23 cellular contexts compared by ENCODE assay signal in the genomic region with DNA sequence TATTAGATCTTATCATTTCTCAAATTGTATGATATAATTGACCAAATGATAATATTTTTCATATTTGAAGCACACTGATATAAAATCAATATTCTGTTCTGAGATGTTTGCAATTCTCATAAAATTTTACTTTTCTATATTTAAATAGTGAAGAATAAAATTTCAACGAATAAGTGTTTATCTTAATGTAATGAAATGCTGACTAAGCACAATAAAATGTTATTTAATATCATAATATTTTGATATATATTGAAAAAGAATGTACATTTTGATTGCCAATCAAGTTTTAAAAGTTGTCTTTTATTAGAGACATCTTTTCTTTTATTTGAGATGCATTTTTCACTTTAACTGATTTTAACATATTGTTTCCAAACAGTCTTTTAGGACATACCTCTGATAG.
DNase-seq lines count a peak whose midpoint lies in the region; ATAC-seq, FAIRE-seq and TF ChIP-seq lines count a peak whose summit lies in the region.
"Had no signal": no experiment of that assay in that cellular context is flagged by ENCODE, and none has a peak within 500 bp of the region (broad histone marks: within the 10 kb centered on the region; RNA-seq: fewer than 3 reads in every experiment).

No MANE protein-coding gene starts in this region.

- no peak overlapping the region for H3K56ac ChIP-seq in IMR-90 (ENCODE audit: extremely low read depth, insufficient read depth, low read length)

- no peak for TF ChIP-seq RAD21 in IMR-90 (IDR thresholded peaks at IDR 0.05; ENCODE audit: low read length)

- no peak overlapping the region for H3K18ac ChIP-seq in IMR-90 (ENCODE audit: low read depth, low read length)

- no peaks in the 10 kb centered on the region for H3K27me3 Mint-ChIP-seq in activated CD4-positive, alpha-beta T cell treated with anti-CD3 and anti-CD28 coated beads, Interleukin-2, amount 10 ng/mL, durations not matched to agents 24 days and 14 days
- no peaks in the 10 kb centered on the region for H3K27me3 Mint-ChIP-seq in naive thymus-derived CD4-positive, alpha-beta T cell
- H3K27me3 Mint-ChIP-seq in activated T-helper 2 cell treated with anti-CD3 and anti-CD28 coated beads, Interferon-gamma antibody, Interleukin-2, Interleukin-4, amounts not matched to agents 10 μg/mL and 5 μg/mL and 100 μg/mL, durations not matched to agents 14 hours and 24 hours and 36 hours (ENCODE audit: low read depth): no peaks in the 10 kb centered on the region
- H3K27me3 Mint-ChIP-seq: CD4-positive, CD25-positive, alpha-beta regulatory T cell; CD8-positive, alpha-beta memory T cell had no signal

- H3K14ac ChIP-seq in IMR-90 (replicated peaks; ENCODE audit: low read depth, low read length): no peak overlapping the region

- no peaks in the 10 kb centered on the region for H3K36me3 Mint-ChIP-seq in activated CD4-positive, alpha-beta T cell treated with anti-CD3 and anti-CD28 coated beads, Interleukin-2, amount 10 ng/mL, durations not matched to agents 24 days and 14 days (ENCODE audit: low read depth)
- H3K36me3 Mint-ChIP-seq in naive thymus-derived CD4-positive, alpha-beta T cell: no peaks in the 10 kb centered on the region
- no peaks in the 10 kb centered on the region for H3K36me3 Mint-ChIP-seq in activated T-helper 2 cell treated with anti-CD3 and anti-CD28 coated beads, Interferon-gamma antibody, Interleukin-2, Interleukin-4, amounts not matched to agents 10 μg/mL and 5 μg/mL and 100 μg/mL, durations not matched to agents 14 hours and 24 hours and 36 hours (ENCODE audit: low read depth)
- H3K36me3 Mint-ChIP-seq: CD4-positive, CD25-positive, alpha-beta regulatory T cell; CD8-positive, alpha-beta memory T cell had no signal

- no peak overlapping the region for H3K4ac ChIP-seq in IMR-90 (ENCODE audit: low read depth, low read length)

- H2BK20ac ChIP-seq in IMR-90 (ENCODE audit: low read depth, low read length): no peak overlapping the region

- H2AK9ac ChIP-seq in IMR-90 (replicated peaks; ENCODE audit: low read depth, low read length, poor library complexity): no peak overlapping the region

- no peaks in the 10 kb centered on the region for H3K4me1 Mint-ChIP-seq in activated CD4-positive, alpha-beta T cell treated with anti-CD3 and anti-CD28 coated beads, Interleukin-2, amount 10 ng/mL, durations not matched to agents 24 days and 14 days
- no peaks in the 10 kb centered on the region for H3K4me1 Mint-ChIP-seq in naive thymus-derived CD4-positive, alpha-beta T cell
- H3K4me1 Mint-ChIP-seq in activated T-helper 2 cell treated with anti-CD3 and anti-CD28 coated beads, Interferon-gamma antibody, Interleukin-2, Interleukin-4, amounts not matched to agents 10 μg/mL and 5 μg/mL and 100 μg/mL, durations not matched to agents 14 hours and 24 hours and 36 hours (ENCODE audit: low read depth): no peaks in the 10 kb centered on the region
- H3K4me1 Mint-ChIP-seq: CD4-positive, CD25-positive, alpha-beta regulatory T cell; CD8-positive, alpha-beta memory T cell had no signal

- POLR2A ChIA-PET in IMR-90 (lab: Charles Lee; ENCODE audit: unreplicated experiment): no interaction called here
- POLR2A ChIA-PET in naive thymus-derived CD4-positive, alpha-beta T cell (lab: Charles Lee): no interaction called here

- no peak overlapping the region for H2AFZ ChIP-seq in IMR-90 (replicated peaks; ENCODE audit: low read length, poor library complexity)
- H2AFZ ChIP-seq: GM23248 had no signal

- H3K36me3 ChIP-seq in IMR-90 (ENCODE audit: control insufficient read depth, insufficient read depth, low read length) (no peaks in the 10 kb centered on the region), pancreas (no peaks in the 10 kb centered on the region)
- H3K36me3 ChIP-seq in naive thymus-derived CD4-positive, alpha-beta T cell (ENCODE audit: control insufficient read depth in 2 of 3, insufficient read depth in 3 of 3, low read length in 3 of 3): no peaks in the 10 kb centered on the region
- H3K36me3 ChIP-seq: BE2C had no signal

- dilution Hi-C loops in IMR-90 (cut with HindIII; ENCODE audit: low sequenced_read_pairs, unreplicated experiment): no loop called here

- H3K27ac ChIP-seq in IMR-90 (ENCODE audit: insufficient read depth, low read length) (no peak overlapping the region), pancreas (no peak overlapping the region)
- no peak overlapping the region for H3K27ac ChIP-seq in naive thymus-derived CD4-positive, alpha-beta T cell (ENCODE audit: low read depth, low read length)
- H3K27ac ChIP-seq: GM23248 had no signal

- H2BK5ac ChIP-seq in IMR-90 (ENCODE audit: low read depth, low read length, poor library complexity, severe bottlenecking): no peak overlapping the region

- no CpG with 5 or more reads among the region's 1 CpG for WGBS in IMR-90 (ENCODE audit: extremely low coverage in 2 of 2, insufficient read length in 1 of 2), 2 experiments
- WGBS in pancreas, 2 donors: 34 to 47% methylated on average over 1 of the region's 1 CpG

- H3K4me3 ChIP-seq in IMR-90 (ENCODE audit: insufficient read depth, low read depth, low read length) (no peak overlapping the region), pancreas (no peak overlapping the region)
- H3K4me3 ChIP-seq in naive thymus-derived CD4-positive, alpha-beta T cell (ENCODE audit: low read length): no peak overlapping the region
- H3K4me3 ChIP-seq: GM23248 had no signal

- H4K8ac ChIP-seq in IMR-90 (ENCODE audit: low read depth in 2 of 2, low read length in 2 of 2): no peak overlapping the region

- no peak for TF ChIP-seq CTCF in IMR-90 (conservative IDR thresholded peaks at IDR 0.05; ENCODE audit: low read depth, low read length)
- no peak for TF ChIP-seq CTCF in pancreas (IDR thresholded peaks at IDR 0.05)

- H3K9ac ChIP-seq in IMR-90 (ENCODE audit: low read depth, low read length): no peak overlapping the region
- H3K9ac ChIP-seq: GM23248 had no signal

- H2AK5ac ChIP-seq in IMR-90 (ENCODE audit: low read depth, low read length): no peak overlapping the region

- no peak overlapping the region for H3K27ac Mint-ChIP-seq in activated CD4-positive, alpha-beta T cell treated with anti-CD3 and anti-CD28 coated beads, Interleukin-2, amount 10 ng/mL, durations not matched to agents 24 days and 14 days
- no peak overlapping the region for H3K27ac Mint-ChIP-seq in naive thymus-derived CD4-positive, alpha-beta T cell
- no peak overlapping the region for H3K27ac Mint-ChIP-seq in activated T-helper 2 cell treated with anti-CD3 and anti-CD28 coated beads, Interferon-gamma antibody, Interleukin-2, Interleukin-4, amounts not matched to agents 10 μg/mL and 5 μg/mL and 100 μg/mL, durations not matched to agents 14 hours and 24 hours and 36 hours
- H3K27ac Mint-ChIP-seq: CD4-positive, CD25-positive, alpha-beta regulatory T cell; CD8-positive, alpha-beta memory T cell had no signal

- H4K20me1 ChIP-seq in IMR-90 (ENCODE audit: insufficient read depth, low read length): no peaks in the 10 kb centered on the region

- no peak for DNase-seq in IMR-90
- DNase-seq in pancreas: no peak
- DNase-seq in activated CD4-positive, alpha-beta T cell treated with anti-CD3 and anti-CD28 coated beads, Interleukin-2, amount 10 ng/mL, durations not matched to agents 24 days and 14 days: no peak
- DNase-seq in naive thymus-derived CD4-positive, alpha-beta T cell: no peak
- DNase-seq in activated T-helper 2 cell treated with anti-CD3 and anti-CD28 coated beads, Interferon-gamma antibody, Interleukin-2, Interleukin-4, amounts not matched to agents 10 μg/mL and 5 μg/mL and 100 μg/mL, durations not matched to agents 14 hours and 24 hours and 36 hours (ENCODE audit: low spot score): no peak
- DNase-seq: 8988T; ACHN; BE2C; C1 segment of cervical spinal cord; CD4-positive, CD25-positive, alpha-beta regulatory T cell; CD8-positive, alpha-beta memory T cell; COR-L47; DMS 273 treated with DMSO at 0.1 percent for 48 hours; DMS53; DND-41; EL; GM23248; HCEC 1CT had no signal

- intact Hi-C loops in IMR-90 (cut with micrococcal nuclease): no loop called here
- intact Hi-C loops in pancreas (cut with DNase I): no loop called here
- intact Hi-C loops in activated CD4-positive, alpha-beta T cell treated with anti-CD3 and anti-CD28 coated beads, Interleukin-2, amount 10 ng/mL, durations not matched to agents 24 days and 14 days (cut with micrococcal nuclease): no loop called here
- intact Hi-C loops in naive thymus-derived CD4-positive, alpha-beta T cell (cut with micrococcal nuclease): no loop called here
- intact Hi-C loops in activated T-helper 2 cell treated with anti-CD3 and anti-CD28 coated beads, Interferon-gamma antibody, Interleukin-2, Interleukin-4, amounts not matched to agents 10 μg/mL and 5 μg/mL and 100 μg/mL, durations not matched to agents 14 hours and 24 hours and 36 hours (cut with micrococcal nuclease): no loop called here

- ATAC-seq in IMR-90 (ENCODE audit: low read depth): no peak
- ATAC-seq in pancreas: no peak
- ATAC-seq in naive thymus-derived CD4-positive, alpha-beta T cell: no peak

- H3K9me3 ChIP-seq in IMR-90 (ENCODE audit: control insufficient read depth, insufficient read depth, low read length) (no peaks in the 10 kb centered on the region), pancreas (no peaks in the 10 kb centered on the region)
- H3K9me3 ChIP-seq in naive thymus-derived CD4-positive, alpha-beta T cell (ENCODE audit: control insufficient read depth in 2 of 3, low read length in 3 of 3): no peaks in the 10 kb centered on the region
- H3K9me3 ChIP-seq: BE2C had no signal

- no peaks in the 10 kb centered on the region for H3K27me3 ChIP-seq in IMR-90 (ENCODE audit: control insufficient read depth, insufficient read depth, low read length)
- H3K27me3 ChIP-seq in pancreas: no peaks in the 10 kb centered on the region
- H3K27me3 ChIP-seq in naive thymus-derived CD4-positive, alpha-beta T cell (ENCODE audit: control insufficient read depth in 2 of 2, insufficient read depth in 2 of 2, low read length in 2 of 2): no peaks in the 10 kb centered on the region
- H3K27me3 ChIP-seq: BE2C had no signal

- in situ Hi-C loops in IMR-90 (cut with MboI; ENCODE audit: low sequenced_read_pairs): no loop called here

- CTCF ChIA-PET in IMR-90 (lab: Yijun Ruan, JAX): no interaction called here
- CTCF ChIA-PET in naive thymus-derived CD4-positive, alpha-beta T cell (lab: Charles Lee): no interaction called here

- no TSS peak for BruUV-seq in IMR-90 (replicated peaks; lab: Mats Ljungman, UMichigan)

- H3K9me3 Mint-ChIP-seq in activated CD4-positive, alpha-beta T cell treated with anti-CD3 and anti-CD28 coated beads, Interleukin-2, amount 10 ng/mL, durations not matched to agents 24 days and 14 days: no peaks in the 10 kb centered on the region
- H3K9me3 Mint-ChIP-seq in naive thymus-derived CD4-positive, alpha-beta T cell: peaks cover 0 to 13% (median 3%) of the 10 kb centered on the region in 11 donors
- H3K9me3 Mint-ChIP-seq in activated T-helper 2 cell treated with anti-CD3 and anti-CD28 coated beads, Interferon-gamma antibody, Interleukin-2, Interleukin-4, amounts not matched to agents 10 μg/mL and 5 μg/mL and 100 μg/mL, durations not matched to agents 14 hours and 24 hours and 36 hours: peaks cover 36% of the 10 kb centered on the region

- no peak overlapping the region for H2BK15ac ChIP-seq in IMR-90 (ENCODE audit: low read depth, low read length)

- H3K4me1 ChIP-seq in IMR-90 (ENCODE audit: control insufficient read depth, insufficient read depth, low read length): no peaks in the 10 kb centered on the region
- no peaks in the 10 kb centered on the region for H3K4me1 ChIP-seq in pancreas
- H3K4me1 ChIP-seq in naive thymus-derived CD4-positive, alpha-beta T cell (ENCODE audit: control insufficient read depth in 2 of 2, insufficient read depth in 2 of 2, low read length in 2 of 2): no peaks in the 10 kb centered on the region
- H3K4me1 ChIP-seq: BE2C had no signal

- no peak overlapping the region for H4K5ac ChIP-seq in IMR-90 (ENCODE audit: low read depth, low read length)

- no peak for TF ChIP-seq POLR2A in IMR-90 (IDR thresholded peaks at IDR 0.05; ENCODE audit: low read depth, low read length)

- no peak overlapping the region for H4K91ac ChIP-seq in IMR-90 (ENCODE audit: insufficient read depth, low read depth, low read length)

- peak; percentile 74 for FAIRE-seq in A204.1 (lab: Jason Lieb, UNC)
- peak; percentile 79 for FAIRE-seq in endometrium (lab: Jason Lieb, UNC)
- peak; percentile 60 for FAIRE-seq in pancreas (lab: Jason Lieb, UNC)
- FAIRE-seq: GM12891, GM18507, H54 had no signal

- no peaks in the 10 kb centered on the region for H3K9me1 ChIP-seq in IMR-90 (ENCODE audit: insufficient read depth, low read length)

- no peak overlapping the region for H3K4me3 Mint-ChIP-seq in activated CD4-positive, alpha-beta T cell treated with anti-CD3 and anti-CD28 coated beads, Interleukin-2, amount 10 ng/mL, durations not matched to agents 24 days and 14 days
- no peak overlapping the region for H3K4me3 Mint-ChIP-seq in naive thymus-derived CD4-positive, alpha-beta T cell
- no peak overlapping the region for H3K4me3 Mint-ChIP-seq in activated T-helper 2 cell treated with anti-CD3 and anti-CD28 coated beads, Interferon-gamma antibody, Interleukin-2, Interleukin-4, amounts not matched to agents 10 μg/mL and 5 μg/mL and 100 μg/mL, durations not matched to agents 14 hours and 24 hours and 36 hours (ENCODE audit: low read depth)
- H3K4me3 Mint-ChIP-seq: CD4-positive, CD25-positive, alpha-beta regulatory T cell; CD8-positive, alpha-beta memory T cell had no signal

- H3K79me1 ChIP-seq in IMR-90 (ENCODE audit: low read depth in 1 of 2, low read length in 2 of 2): no peaks in the 10 kb centered on the region

- no peak overlapping the region for H3K4me2 ChIP-seq in IMR-90 (ENCODE audit: low read depth, low read length)

- H3K23ac ChIP-seq in IMR-90 (ENCODE audit: low read depth, low read length): no peak overlapping the region

- no peak overlapping the region for H2BK120ac ChIP-seq in IMR-90 (ENCODE audit: low read depth, low read length)
